In genomic region chr11:44095506-44096359, GRCh38 we compare ENCODE assay signal across 8 cellular contexts. TPM values are rescaled to one million over a fixed set of nuclear protein-coding genes. Genes with fewer than 3 reads are reported as not detected.
A peak's percentile ranks its signal among the peaks of the same experiment; 100 is the strongest.
DNase-seq lines count a peak whose midpoint lies in the region; ATAC-seq, FAIRE-seq and TF ChIP-seq lines count a peak whose summit lies in the region.

Gene EXT2 (plus strand): TSS chr11:44095678. CDS start chr11:44107713, 12,035 bp downstream.

- no peaks in the 10 kb centered on the region for H3K27me3 Mint-ChIP-seq in activated T-helper 1 cell treated with anti-CD3 and anti-CD28 coated beads, Interleukin-12 subunit alpha, Interleukin-12 subunit beta, Interleukin-2, Interleukin-4 antibody, amounts not matched to agents 30 ng/mL and 10 ng/mL and 1 ng/mL, durations not matched to agents 14 hours and 24 hours and 36 hours (ENCODE audit: insufficient read depth)
- H3K27me3 Mint-ChIP-seq in natural killer cell (ENCODE audit: low read depth in 2 of 2) = no peaks in the 10 kb centered on the region

- H3K4me2 ChIP-seq in fibroblast of lung (ENCODE audit: extremely low read depth, insufficient read depth, low read length) = peak within 1 kb of the TSS; percentile 88

- H3K36me3 Mint-ChIP-seq in activated T-helper 1 cell treated with anti-CD3 and anti-CD28 coated beads, Interleukin-12 subunit alpha, Interleukin-12 subunit beta, Interleukin-2, Interleukin-4 antibody, amounts not matched to agents 30 ng/mL and 10 ng/mL and 1 ng/mL, durations not matched to agents 14 hours and 24 hours and 36 hours (ENCODE audit: low read depth) = peaks cover 8% of the 10 kb centered on the region
- no peaks in the 10 kb centered on the region for H3K36me3 Mint-ChIP-seq in natural killer cell

- peaks cover 6% of the 10 kb centered on the region for H3K4me1 ChIP-seq in fibroblast of lung (ENCODE audit: control insufficient read depth, extremely low read depth, insufficient read depth, low read length)

- no peak for FAIRE-seq in RCC 7860 (lab: Jason Lieb, UNC)

- H2AFZ ChIP-seq in fibroblast of lung (ENCODE audit: low read length) = peak within 1 kb of the TSS; percentile 57

- H3K27ac Mint-ChIP-seq in activated T-helper 1 cell treated with anti-CD3 and anti-CD28 coated beads, Interleukin-12 subunit alpha, Interleukin-12 subunit beta, Interleukin-2, Interleukin-4 antibody, amounts not matched to agents 30 ng/mL and 10 ng/mL and 1 ng/mL, durations not matched to agents 14 hours and 24 hours and 36 hours = peak within 1 kb of the TSS; percentile 50
- peak within 1 kb of the TSS; percentile 17 to 76 for H3K27ac Mint-ChIP-seq in natural killer cell

- no peaks in the 10 kb centered on the region for H4K20me1 ChIP-seq in fibroblast of lung (ENCODE audit: control insufficient read depth, extremely low read depth, insufficient read depth, low read length)

- peaks cover 16% of the 10 kb centered on the region for H3K79me2 ChIP-seq in fibroblast of lung (ENCODE audit: control insufficient read depth, insufficient read depth, low read length)

- peaks cover 30% of the 10 kb centered on the region for H3K4me1 Mint-ChIP-seq in activated T-helper 1 cell treated with anti-CD3 and anti-CD28 coated beads, Interleukin-12 subunit alpha, Interleukin-12 subunit beta, Interleukin-2, Interleukin-4 antibody, amounts not matched to agents 30 ng/mL and 10 ng/mL and 1 ng/mL, durations not matched to agents 14 hours and 24 hours and 36 hours (ENCODE audit: low read depth)
- H3K4me1 Mint-ChIP-seq in natural killer cell = peaks cover 27 to 52% of the 10 kb centered on the region in 2 donors

- H3K36me3 ChIP-seq in KOPT-K1 (ENCODE audit: insufficient read depth, low read length) (no peaks in the 10 kb centered on the region), fibroblast of lung (ENCODE audit: control insufficient read depth, insufficient read depth, low read length) (no peaks in the 10 kb centered on the region)

- no peaks in the 10 kb centered on the region for H3K27me3 ChIP-seq in fibroblast of lung (ENCODE audit: control insufficient read depth, insufficient read depth, low read length)

- TF ChIP-seq CTCF in fibroblast of lung (conservative IDR thresholded peaks at IDR 0.05 in 1 of 2, IDR thresholded peaks at IDR 0.05 in 1 of 2; ENCODE audit: low read depth in 1 of 2, low read length in 2 of 2) = peak; percentile 79 to 84
- peak; percentile 93 for TF ChIP-seq CTCF in natural killer cell (IDR thresholded peaks at IDR 0.05)

- peak within 1 kb of the TSS; percentile 71 for H3K9ac ChIP-seq in fibroblast of lung (ENCODE audit: insufficient read depth, low read length)

- peak within 1 kb of the TSS; percentile 87 for H3K4me3 Mint-ChIP-seq in activated T-helper 1 cell treated with anti-CD3 and anti-CD28 coated beads, Interleukin-12 subunit alpha, Interleukin-12 subunit beta, Interleukin-2, Interleukin-4 antibody, amounts not matched to agents 30 ng/mL and 10 ng/mL and 1 ng/mL, durations not matched to agents 14 hours and 24 hours and 36 hours
- H3K4me3 Mint-ChIP-seq in natural killer cell = peak within 1 kb of the TSS; percentile 87

- DNase-seq in Daoy (ENCODE audit: low read depth) (peak; percentile 87), RCC 7860 (ENCODE audit: low spot score) (peak; percentile 49), fibroblast of lung (ENCODE audit: low read depth in 2 of 2) (peak; percentile 73 to 82), natural killer cell (peak; percentile 86)
- DNase-seq in activated T-helper 1 cell treated with anti-CD3 and anti-CD28 coated beads, Interleukin-12 subunit alpha, Interleukin-12 subunit beta, Interleukin-2, Interleukin-4 antibody, amounts not matched to agents 30 ng/mL and 10 ng/mL and 1 ng/mL, durations not matched to agents 14 hours and 24 hours and 36 hours (ENCODE audit: low spot score) = peak; percentile 82
- DNase-seq in stimulated activated naive CD4-positive, alpha-beta T cell (lab: John Stamatoyannopoulos, UW) = peak; percentile 63 to 83 (median 80)

- intact Hi-C loops in activated T-helper 1 cell treated with anti-CD3 and anti-CD28 coated beads, Interleukin-12 subunit alpha, Interleukin-12 subunit beta, Interleukin-2, Interleukin-4 antibody, amounts not matched to agents 30 ng/mL and 10 ng/mL and 1 ng/mL, durations not matched to agents 14 hours and 24 hours and 36 hours (cut with micrococcal nuclease) = loop anchor here (2.0 to 10.0 kb wide), 4 partner anchors 153 to 859 kb away; partner anchors contain the start of genes API5, C11orf96 and TP53I11
- intact Hi-C loops in natural killer cell (cut with micrococcal nuclease) = loop anchor here (2.0 kb wide), 1 partner anchor 29 kb away; the partner anchor contains the start of gene ACCS

- peak within 1 kb of the TSS; percentile 62 to 84 (median 83) for H3K4me3 ChIP-seq in fibroblast of lung (replicated peaks in 1 of 4; ENCODE audit: control extremely low read depth in 1 of 4, insufficient read depth in 1 of 4, low read depth in 3 of 4, low read length in 4 of 4)

- peak within 1 kb of the TSS; percentile 49 for H3K27ac ChIP-seq in KOPT-K1 (ENCODE audit: low read depth, low read length, poor library complexity, severe bottlenecking)
- H3K27ac ChIP-seq in fibroblast of lung (ENCODE audit: insufficient read depth, low read length) = peak within 1 kb of the TSS; percentile 38

- no peaks in the 10 kb centered on the region for H3K9me3 Mint-ChIP-seq in activated T-helper 1 cell treated with anti-CD3 and anti-CD28 coated beads, Interleukin-12 subunit alpha, Interleukin-12 subunit beta, Interleukin-2, Interleukin-4 antibody, amounts not matched to agents 30 ng/mL and 10 ng/mL and 1 ng/mL, durations not matched to agents 14 hours and 24 hours and 36 hours
- no peaks in the 10 kb centered on the region for H3K9me3 Mint-ChIP-seq in natural killer cell

- H3K9me3 ChIP-seq in KOPT-K1 (ENCODE audit: insufficient read depth, low read length, poor library complexity, severe bottlenecking) (no peaks in the 10 kb centered on the region), fibroblast of lung (ENCODE audit: control insufficient read depth, insufficient read depth, low read depth, low read length) (no peaks in the 10 kb centered on the region)

- ATAC-seq in GM21786 (IDR thresholded peaks at IDR 0.05; ENCODE audit: unreplicated experiment) = peak; percentile 86
- ATAC-seq in natural killer cell = peak; percentile 93 to 95 (median 94)

RNA-seq across cellular contexts. Expression of gene EXT2, which starts in this region (rescaled TPM):
- total RNA-seq in Daoy (2014; rRNA removed; shearing (Covaris generic)) = 76.7 and 87.0 TPM in 2 replicates
- total RNA-seq in activated T-helper 1 cell treated with anti-CD3 and anti-CD28 coated beads, Interleukin-12 subunit alpha, Interleukin-12 subunit beta, Interleukin-2, Interleukin-4 antibody, amounts not matched to agents 30 ng/mL and 10 ng/mL and 1 ng/mL, durations not matched to agents 14 hours and 24 hours and 36 hours = 31.0 and 35.6 TPM in 2 replicates
- total RNA-seq in fibroblast of lung = 133 and 177 TPM in 2 replicates
- 111 and 114 TPM in 2 replicates for polyA plus RNA-seq in fibroblast of lung
- 73.8 and 78.7 TPM in 2 replicates for polyA plus RNA-seq in fibroblast of lung (2012)
- 147 and 153 TPM in 2 replicates for polyA minus RNA-seq in fibroblast of lung (ENCODE audit: low replicate concordance)
- 10 to 100 TPM; 44.2 to 50.3 (median 45.8) TPM for total RNA-seq in natural killer cell

Comparison
In these comparisons a context has a peak if more than half of its experiments do, and no peak if none do; other contexts are left out.
1. Peak in every context shown above with its lines: DNase-seq, ATAC-seq, H3K4me3 ChIP-seq and H3K27ac ChIP-seq.